ENCODE assay signal across 8 cellular contexts in genomic region chr4:182449186-182449880, GRCh38.
DNase-seq lines count a peak whose midpoint lies in the region; ATAC-seq and TF ChIP-seq lines count a peak whose summit lies in the region.

No MANE protein-coding gene starts in this region.

- H3K9me3 Mint-ChIP-seq in Calu3 (ENCODE audit: low read depth, unreplicated experiment), result no peaks in the 10 kb centered on the region

- H3K36me3 ChIP-seq in gastrocnemius medialis, result no peaks in the 10 kb centered on the region

- TF ChIP-seq CTCF in Calu3 (IDR thresholded peaks at IDR 0.05; ENCODE audit: unreplicated experiment) (no peak), gastrocnemius medialis (IDR thresholded peaks at IDR 0.05 in 4 of 5, conservative IDR thresholded peaks at IDR 0.05 in 1 of 5) (no peak)

- DNase-seq in Calu3 (no peak), gastrocnemius medialis (peak in 1 of 2 donors; percentile 23), left colon (no peak), NCI-H187 (lab: John Stamatoyannopoulos, UW) (no peak)
- peak; percentile 13 for DNase-seq in activated naive CD4-positive, alpha-beta T cell treated with anti-CD3 and anti-CD28 coated beads, Interleukin-2, amount 50 U/mL, for 16 hours

- H3K27me3 ChIP-seq in gastrocnemius medialis, result no peaks in the 10 kb centered on the region

- BruUV-seq in Calu3 (replicated peaks; lab: Mats Ljungman, UMichigan), result TSS peak; percentile 61

- H3K4me3 ChIP-seq in iPS-11a (ENCODE audit: low read depth, low read length), result peak overlapping the region; percentile 62
- peak overlapping the region; percentile 59 to 77 (median 71) for H3K4me3 ChIP-seq in gastrocnemius medialis

- peaks cover 14% of the 10 kb centered on the region for H3K27me3 Mint-ChIP-seq in Calu3 (ENCODE audit: unreplicated experiment)

- CTCF ChIA-PET in Calu3 (lab: Charles Lee), result no interaction called here

- H3K4me1 ChIP-seq in gastrocnemius medialis, result peaks cover 12 to 27% of the 10 kb centered on the region in 2 donors

- H3K36me3 Mint-ChIP-seq in Calu3 (ENCODE audit: insufficient read depth, unreplicated experiment), result peaks cover 16% of the 10 kb centered on the region

- in situ Hi-C loops in gastrocnemius medialis (cut with MboI; ENCODE audit: low sequenced_read_pairs in 4 of 4), result no loop called here

- no peak overlapping the region for H3K27ac Mint-ChIP-seq in Calu3 (ENCODE audit: unreplicated experiment)

- H3K4me3 Mint-ChIP-seq in Calu3 (ENCODE audit: low read depth, unreplicated experiment), result peak overlapping the region; percentile 75

- peak; percentile 2 for ATAC-seq in HG02678 (IDR thresholded peaks at IDR 0.05; ENCODE audit: unreplicated experiment)
- ATAC-seq in gastrocnemius medialis, result peak; percentile 31 to 60
- ATAC-seq in GM21717 (IDR thresholded peaks at IDR 0.05; ENCODE audit: unreplicated experiment), result no peak
- no peak for ATAC-seq in left colon

- no peaks in the 10 kb centered on the region for H3K9me3 ChIP-seq in gastrocnemius medialis

- H3K4me1 Mint-ChIP-seq in Calu3 (ENCODE audit: low read depth, unreplicated experiment), result peaks cover 13% of the 10 kb centered on the region

- peak overlapping the region; percentile 66 to 85 (median 74) for H3K27ac ChIP-seq in gastrocnemius medialis

- intact Hi-C loops in Calu3 (cut with micrococcal nuclease; ENCODE audit: unreplicated experiment) (no loop called here), gastrocnemius medialis (cut with DNase I; ENCODE audit: low total_unique reads) (loop anchor here (10.0 kb wide), 1 partner anchor 235 kb away; no protein-coding TSS in a partner anchor), left colon (cut with DNase I, micrococcal nuclease) (no loop called here)

- no peak for TF ChIP-seq POLR2A in gastrocnemius medialis (IDR thresholded peaks at IDR 0.05)

Comparison
In these comparisons a context has a peak if more than half of its experiments do, and no peak if none do; other contexts are left out.
1. ATAC-seq: peak in HG02678 (single experiment) and gastrocnemius medialis (2 of 2); none in GM21717 (single experiment) and left colon (single experiment).